8 cellular contexts compared by ENCODE assay signal in genomic region chr6:20212392-20213111, GRCh38. TPM values are rescaled to one million over a fixed set of nuclear protein-coding genes. Genes with fewer than 3 reads are reported as not detected.
DNase-seq lines count a peak whose midpoint lies in the region; ATAC-seq and TF ChIP-seq lines count a peak whose summit lies in the region.

A gene with protein sequence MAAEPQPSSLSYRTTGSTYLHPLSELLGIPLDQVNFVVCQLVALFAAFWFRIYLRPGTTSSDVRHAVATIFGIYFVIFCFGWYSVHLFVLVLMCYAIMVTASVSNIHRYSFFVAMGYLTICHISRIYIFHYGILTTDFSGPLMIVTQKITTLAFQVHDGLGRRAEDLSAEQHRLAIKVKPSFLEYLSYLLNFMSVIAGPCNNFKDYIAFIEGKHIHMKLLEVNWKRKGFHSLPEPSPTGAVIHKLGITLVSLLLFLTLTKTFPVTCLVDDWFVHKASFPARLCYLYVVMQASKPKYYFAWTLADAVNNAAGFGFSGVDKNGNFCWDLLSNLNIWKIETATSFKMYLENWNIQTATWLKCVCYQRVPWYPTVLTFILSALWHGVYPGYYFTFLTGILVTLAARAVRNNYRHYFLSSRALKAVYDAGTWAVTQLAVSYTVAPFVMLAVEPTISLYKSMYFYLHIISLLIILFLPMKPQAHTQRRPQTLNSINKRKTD (minus strand): TSS chr6:20212469. CDS start chr6:20212234, 235 bp downstream.

- H3K18ac ChIP-seq in neuronal stem cell (ENCODE audit: low read length), result peak within 1 kb of the TSS; percentile 78

- H3K4me3 ChIP-seq in neuronal stem cell (ENCODE audit: low read length in 2 of 2), result peak within 1 kb of the TSS; percentile 57 to 80

- H2BK120ac ChIP-seq in neuronal stem cell (ENCODE audit: low read depth, low read length), result no peak within 1 kb of the TSS

- peak; percentile 97 for DNase-seq in Daoy (ENCODE audit: low read depth)
- DNase-seq in KG1 (lab: John Stamatoyannopoulos, UW), result peak; percentile 72
- DNase-seq in RPMI7951 (ENCODE audit: low read depth), result peak; percentile 94
- DNase-seq in activated gamma-delta T cell (lab: John Stamatoyannopoulos, UW), result peak; percentile 45
- DNase-seq in foreskin keratinocyte, result peak; percentile 81 to 86
- peak; percentile 64 for DNase-seq in neuronal stem cell (ENCODE audit: low spot score)
- DNase-seq in substantia nigra (lab: John Stamatoyannopoulos, UW), result peak; percentile 15 to 85 (median 70)

- no CpG with 5 or more reads among the region's 60 CpGs for WGBS in neuronal stem cell (ENCODE audit: extremely low coverage in 2 of 2, insufficient read length in 2 of 2, insufficient replicate concordance in 1 of 2), 2 donors

- H3K36me3 ChIP-seq in neuronal stem cell (replicated peaks in 1 of 2; ENCODE audit: control insufficient read depth in 2 of 2, insufficient read depth in 2 of 2, low read length in 2 of 2), result no peaks in the 10 kb centered on the region

- peak within 1 kb of the TSS; percentile 54 for H4K8ac ChIP-seq in neuronal stem cell (ENCODE audit: low read depth, low read length)

- H4K91ac ChIP-seq in neuronal stem cell (ENCODE audit: low read depth, low read length, poor library complexity), result no peak within 1 kb of the TSS

- H2BK12ac ChIP-seq in neuronal stem cell (ENCODE audit: low read length), result peak within 1 kb of the TSS; percentile 73

- peak; percentile 80 for ATAC-seq in GM21786 (IDR thresholded peaks at IDR 0.05; ENCODE audit: unreplicated experiment)
- ATAC-seq in foreskin keratinocyte, result peak; percentile 92

- no peak within 1 kb of the TSS for H3K4ac ChIP-seq in neuronal stem cell (ENCODE audit: low read length)

- H2BK5ac ChIP-seq in neuronal stem cell (ENCODE audit: low read length), result peak within 1 kb of the TSS; percentile 15

- H2BK15ac ChIP-seq in neuronal stem cell (ENCODE audit: low read length), result no peak within 1 kb of the TSS

- peak within 1 kb of the TSS; percentile 98 for H3K23ac ChIP-seq in neuronal stem cell (ENCODE audit: low read depth, low read length, poor library complexity)

- H3K27ac ChIP-seq in foreskin keratinocyte, result peak within 1 kb of the TSS; percentile 54
- H3K27ac ChIP-seq in neuronal stem cell (replicated peaks; ENCODE audit: low read length), result no peak within 1 kb of the TSS
- H3K27ac ChIP-seq in substantia nigra (ENCODE audit: low read depth, low read length, poor library complexity, severe bottlenecking), result peak within 1 kb of the TSS; percentile 67

- H3K27me3 ChIP-seq in foreskin keratinocyte (no peaks in the 10 kb centered on the region), neuronal stem cell (ENCODE audit: control insufficient read depth in 3 of 3, insufficient read depth in 3 of 3, low read depth in 1 of 3, low read length in 3 of 3) (peaks cover 0 to 26% (median 6%) of the 10 kb centered on the region in 3 experiments)

- H2AFZ ChIP-seq in neuronal stem cell (ENCODE audit: low read length), result peak within 1 kb of the TSS; percentile 97

- no peaks in the 10 kb centered on the region for H3K9me3 ChIP-seq in neuronal stem cell (replicated peaks in 1 of 2; ENCODE audit: control insufficient read depth in 2 of 2, insufficient read depth in 1 of 2, low read depth in 1 of 2, low read length in 2 of 2)

- peak within 1 kb of the TSS; percentile 46 for H2AK5ac ChIP-seq in neuronal stem cell (ENCODE audit: low read depth, low read length)

- H3K9ac ChIP-seq in neuronal stem cell (ENCODE audit: low read depth, low read length, poor library complexity), result peak within 1 kb of the TSS; percentile 85

- H3K4me2 ChIP-seq in neuronal stem cell (ENCODE audit: insufficient read depth, low read length, poor library complexity, severe bottlenecking), result peak within 1 kb of the TSS; percentile 99

- H3K79me1 ChIP-seq in neuronal stem cell (ENCODE audit: low read depth, low read length), result no peaks in the 10 kb centered on the region

- H3K14ac ChIP-seq in neuronal stem cell (ENCODE audit: low read length), result peak within 1 kb of the TSS; percentile 90

- H3K4me1 ChIP-seq in foreskin keratinocyte, result peaks cover 9% of the 10 kb centered on the region
- H3K4me1 ChIP-seq in neuronal stem cell (ENCODE audit: control insufficient read depth in 2 of 2, insufficient read depth in 1 of 2, low read depth in 1 of 2, low read length in 2 of 2), result peaks cover 6% of the 10 kb centered on the region in 2 donors

- TF ChIP-seq CTCF in foreskin keratinocyte (conservative IDR thresholded peaks at IDR 0.05), result peak; percentile 38

RNA-seq across cellular contexts. Expression of the gene that starts here (rescaled TPM):
- total RNA-seq in Daoy (2014; rRNA removed; shearing (Covaris generic)), result 10.5 and 11.9 TPM in 2 replicates
- total RNA-seq in RPMI7951 (2014; rRNA removed; shearing (Covaris generic)), result 18.3 and 20.5 TPM in 2 replicates
- total RNA-seq in foreskin keratinocyte, result 11.2 and 13.8 TPM in 2 replicates
- 2.0 and 2.3 TPM in 2 replicates for polyA plus RNA-seq in foreskin keratinocyte
- polyA plus RNA-seq in neuronal stem cell (2013, experiment 1 of 2), result 1.5 TPM
- 1.7 TPM for polyA plus RNA-seq in neuronal stem cell (2013, experiment 2 of 2)

Comparison
In these comparisons a context has a peak if more than half of its experiments do, and no peak if none do; other contexts are left out.
1. DNase-seq: peak in every context shown above with its lines; median percentile 97 in Daoy; 94 in RPMI7951; 84 in foreskin keratinocyte; 72 in KG1; 70 in substantia nigra; 64 in neuronal stem cell; 45 in activated gamma-delta T cell.